8 cellular contexts compared by ENCODE assay signal in genomic region chrX:150482537-150483217, GRCh38.
A peak's percentile ranks its signal among the peaks of the same experiment; 100 is the strongest.
DNase-seq lines count a peak whose midpoint lies in the region; ATAC-seq and TF ChIP-seq lines count a peak whose summit lies in the region.

No MANE protein-coding gene starts in this region.

- DNase-seq in right cardiac atrium, result no peak
- no peak for DNase-seq in left ventricle myocardium inferior
- peak; percentile 36 for DNase-seq in HT-29 (ENCODE audit: low spot score)
- peak; percentile 61 to 74 for DNase-seq in activated T-cell treated with anti-CD3 and anti-CD28 coated beads, Interleukin-2, amount 50 U/mL, for 72 hours
- peak; percentile 26 to 64 for DNase-seq in lung microvascular endothelial cell (ENCODE audit: low read depth in 2 of 2)
- DNase-seq in ascending aorta (ENCODE audit: low spot score in 2 of 2), result no peak
- no peak for DNase-seq in HEK293T (ENCODE audit: extremely low spot score)

- intact Hi-C loops in right cardiac atrium (cut with DNase I) (loop anchor here in 2 of 4 donors (5.0 to 10.0 kb wide), 2 partner anchors 115 to 118 kb away; partner anchors contain the start of gene MAMLD1 (in 1 of the 2)), left ventricle myocardium inferior (cut with micrococcal nuclease) (no loop called here), ascending aorta (cut with DNase I) (no loop called here)

- H3K27ac ChIP-seq in right cardiac atrium (ENCODE audit: low read length), result peak overlapping the region; percentile 45
- H3K27ac ChIP-seq in left ventricle myocardium inferior (replicated peaks), result no peak overlapping the region
- H3K27ac ChIP-seq in ascending aorta, result no peak overlapping the region

- peaks cover 26% of the 10 kb centered on the region for H3K27me3 Mint-ChIP-seq in activated T-cell treated with anti-CD3 and anti-CD28 coated beads, Interleukin-2, amount 50 U/mL, for 72 hours (ENCODE audit: low read depth)

- H3K27ac Mint-ChIP-seq in activated T-cell treated with anti-CD3 and anti-CD28 coated beads, Interleukin-2, amount 50 U/mL, for 72 hours, result peak overlapping the region; percentile 94

- H3K4me1 ChIP-seq in right cardiac atrium (ENCODE audit: control insufficient read depth, insufficient read depth, low read length), result peaks cover 3% of the 10 kb centered on the region
- H3K4me1 ChIP-seq in left ventricle myocardium inferior, result no peaks in the 10 kb centered on the region
- no peaks in the 10 kb centered on the region for H3K4me1 ChIP-seq in ascending aorta

- peak overlapping the region; percentile 56 to 76 for H3K4me3 Mint-ChIP-seq in activated T-cell treated with anti-CD3 and anti-CD28 coated beads, Interleukin-2, amount 50 U/mL, for 72 hours

- TF ChIP-seq CTCF in left ventricle myocardium inferior (IDR thresholded peaks at IDR 0.05; ENCODE audit: borderline replicate concordance) (no peak), ascending aorta (IDR thresholded peaks at IDR 0.05) (no peak)

- ATAC-seq in right cardiac atrium, result peak in 1 of 2 donors; percentile 58
- peak; percentile 86 to 89 for ATAC-seq in activated T-cell treated with anti-CD3 and anti-CD28 coated beads, Interleukin-2, amount 50 U/mL, for 72 hours (replicated peaks in 1 of 2)
- ATAC-seq in GM21526 (IDR thresholded peaks at IDR 0.05; ENCODE audit: low FRiP score, unreplicated experiment), result no peak

- no peaks in the 10 kb centered on the region for H3K36me3 Mint-ChIP-seq in activated T-cell treated with anti-CD3 and anti-CD28 coated beads, Interleukin-2, amount 50 U/mL, for 72 hours (ENCODE audit: insufficient read depth in 2 of 2)

- H3K4me1 Mint-ChIP-seq in activated T-cell treated with anti-CD3 and anti-CD28 coated beads, Interleukin-2, amount 50 U/mL, for 72 hours (ENCODE audit: low read depth), result peaks cover 67% of the 10 kb centered on the region

- no peaks in the 10 kb centered on the region for H3K36me3 ChIP-seq in left ventricle myocardium inferior
- no peaks in the 10 kb centered on the region for H3K36me3 ChIP-seq in ascending aorta

- H3K9me3 ChIP-seq in right cardiac atrium (ENCODE audit: control insufficient read depth, low read length), result no peaks in the 10 kb centered on the region
- no peaks in the 10 kb centered on the region for H3K9me3 ChIP-seq in left ventricle myocardium inferior (replicated peaks)
- H3K9me3 ChIP-seq in ascending aorta, result no peaks in the 10 kb centered on the region

- POLR2A ChIA-PET in HEK293T (lab: Yijun Ruan, JAX), result no interaction called here

- H3K4me3 ChIP-seq in right cardiac atrium (ENCODE audit: low read length), result no peak overlapping the region
- no peak overlapping the region for H3K4me3 ChIP-seq in left ventricle myocardium inferior
- no peak overlapping the region for H3K4me3 ChIP-seq in ascending aorta

- WGBS in right cardiac atrium, result 64% methylated on average over 6 of the region's 6 CpGs

- no peaks in the 10 kb centered on the region for H3K9me3 Mint-ChIP-seq in activated T-cell treated with anti-CD3 and anti-CD28 coated beads, Interleukin-2, amount 50 U/mL, for 72 hours

- CTCF ChIA-PET in HEK293T (lab: Yijun Ruan, JAX), result no interaction called here

- no peaks in the 10 kb centered on the region for H3K27me3 ChIP-seq in right cardiac atrium (ENCODE audit: control insufficient read depth, insufficient read depth)
- no peaks in the 10 kb centered on the region for H3K27me3 ChIP-seq in left ventricle myocardium inferior (ENCODE audit: low read depth)
- no peaks in the 10 kb centered on the region for H3K27me3 ChIP-seq in ascending aorta

TF ChIP-seq in HEK293T, 16 proteins besides CTCF, POLR2A, EP300 and RAD21:
- no peak for TF ChIP-seq SP1 (IDR thresholded peaks at IDR 0.05)

Comparison
In these comparisons a context has a peak if more than half of its experiments do, and no peak if none do; other contexts are left out.
1. DNase-seq: peak in HT-29 (single experiment), activated T-cell treated with anti-CD3 and anti-CD28 coated beads, Interleukin-2, amount 50 U/mL, for 72 hours (2 of 2) and lung microvascular endothelial cell (2 of 2); none in right cardiac atrium (0 of 3), left ventricle myocardium inferior (single experiment), ascending aorta (0 of 2) and HEK293T (single experiment).